In the genomic region with DNA sequence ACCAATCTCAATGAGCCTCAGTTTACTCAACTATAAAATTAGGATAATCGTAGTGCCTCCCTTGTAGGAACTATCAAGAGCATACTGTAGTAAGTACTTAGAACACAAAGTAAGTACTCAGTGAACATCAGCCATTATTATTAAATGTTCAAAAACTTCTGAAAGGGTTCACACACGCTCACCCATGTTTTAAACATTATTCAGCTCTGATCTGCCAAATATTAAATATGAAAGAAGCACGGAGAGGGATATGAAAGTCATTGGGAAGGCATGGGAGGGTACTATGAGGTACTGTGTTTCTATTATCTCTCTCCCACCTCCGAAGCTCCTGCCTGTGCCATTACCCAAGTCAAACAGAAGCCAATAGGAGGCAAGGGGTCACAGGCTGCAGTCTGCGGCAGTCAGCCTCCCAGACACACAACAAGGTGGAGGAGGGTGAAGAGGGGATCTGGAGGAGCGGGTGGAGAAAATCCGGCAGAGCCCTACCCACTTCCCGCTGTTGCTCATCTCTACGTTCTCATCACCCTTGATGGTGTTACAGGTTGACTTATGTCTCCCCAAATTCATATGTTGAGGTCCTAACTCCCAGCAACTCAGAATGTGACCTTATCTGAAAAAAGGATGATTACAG, we compare ENCODE assay signal across 14 cellular contexts. TPM values are rescaled to one million over a fixed set of nuclear protein-coding genes. Genes with fewer than 3 reads are reported as not detected.
A peak's percentile ranks its signal among the peaks of the same experiment; 100 is the strongest.
DNase-seq lines count a peak whose midpoint lies in the region; ATAC-seq, FAIRE-seq and TF ChIP-seq lines count a peak whose summit lies in the region.
"Had no signal": no experiment of that assay in that cellular context is flagged by ENCODE, and none has a peak within 500 bp of the region (broad histone marks: within the 10 kb centered on the region; RNA-seq: fewer than 3 reads in every experiment).

No MANE protein-coding gene starts in this region.

- H3K4me2 ChIP-seq in HepG2 (ENCODE audit: low read depth, low read length): peak overlapping the region; percentile 86

- H2AFZ ChIP-seq in HepG2 (ENCODE audit: low read length): no peak overlapping the region

- H3K9me3 Mint-ChIP-seq in naive B cell: no peaks in the 10 kb centered on the region
- H3K9me3 Mint-ChIP-seq: activated CD4-positive, alpha-beta T cell treated with anti-CD3 and anti-CD28 coated beads, Interleukin-2, amount 10 ng/mL, durations not matched to agents 7 days and 5 days; activated naive CD8-positive, alpha-beta T cell treated with anti-CD3 and anti-CD28 coated beads for 36 hours; HFFc6; immature natural killer cell; stimulated activated effector memory CD8-positive, alpha-beta T cell treated with anti-CD3 and anti-CD28 coated beads, Interleukin-12 subunit alpha, Interleukin-12 subunit beta, amount 100 ng/mL, for 72 hours had no signal

- H3K27me3 ChIP-seq in HepG2 (ENCODE audit: control insufficient read depth in 1 of 2, insufficient read depth in 2 of 2, low read length in 2 of 2) (no peaks in the 10 kb centered on the region; a peak in 1 of 5 replicates), right lobe of liver (no peaks in the 10 kb centered on the region), esophagus muscularis mucosa (no peaks in the 10 kb centered on the region)

- H3K27me3 Mint-ChIP-seq in naive B cell: peaks cover 0 to 16% (median 14%) of the 10 kb centered on the region in 3 donors

- H3K36me3 Mint-ChIP-seq in naive B cell: no peaks in the 10 kb centered on the region
- H3K36me3 Mint-ChIP-seq: activated naive CD8-positive, alpha-beta T cell treated with anti-CD3 and anti-CD28 coated beads for 36 hours; immature natural killer cell; stimulated activated effector memory CD8-positive, alpha-beta T cell treated with anti-CD3 and anti-CD28 coated beads, Interleukin-12 subunit alpha, Interleukin-12 subunit beta, amount 100 ng/mL, for 72 hours had no signal

- peak overlapping the region in 2 of 6 donors; percentile 1 to 48 for H3K27ac Mint-ChIP-seq in naive B cell
- H3K27ac Mint-ChIP-seq: activated CD4-positive, alpha-beta T cell treated with anti-CD3 and anti-CD28 coated beads, Interleukin-2, amount 10 ng/mL, durations not matched to agents 7 days and 5 days; activated naive CD8-positive, alpha-beta T cell treated with anti-CD3 and anti-CD28 coated beads for 36 hours; HFFc6; stimulated activated effector memory CD8-positive, alpha-beta T cell treated with anti-CD3 and anti-CD28 coated beads, Interleukin-12 subunit alpha, Interleukin-12 subunit beta, amount 100 ng/mL, for 72 hours had no signal

- POLR2A ChIA-PET in HepG2 (lab: Yijun Ruan, JAX): interaction anchor here (1.2 to 6.4 kb wide), 8 partner anchors 29 to 150 kb away, joined by 4 to 54 read pairs (median 27); a partner anchor contains a TSS
- POLR2A ChIA-PET in RWPE1 (lab: Yijun Ruan, JAX; ENCODE audit: low non-redundant PET): interaction anchor here (0.6 kb wide), 3 partner anchors 120 to 298 kb away, joined by 3 to 5 read pairs (median 3); no protein-coding TSS in a partner anchor

- no peak for FAIRE-seq in HepG2 (lab: Jason Lieb, UNC)
- FAIRE-seq: endometrium had no signal

- no peak for TF ChIP-seq POLR2A in HepG2 (IDR thresholded peaks at IDR 0.05; ENCODE audit: insufficient read depth in 1 of 2, low read depth in 2 of 2, low read length in 2 of 2)
- TF ChIP-seq POLR2A in right lobe of liver (IDR thresholded peaks at IDR 0.05): no peak
- no peak for TF ChIP-seq POLR2A in esophagus muscularis mucosa (IDR thresholded peaks at IDR 0.05; ENCODE audit: low read depth)

- H3K36me3 ChIP-seq in HepG2 (replicated peaks in 1 of 2; ENCODE audit: control insufficient read depth in 1 of 2, insufficient read depth in 2 of 2, low read length in 2 of 2) (no peaks in the 10 kb centered on the region), right lobe of liver (no peaks in the 10 kb centered on the region), esophagus muscularis mucosa (no peaks in the 10 kb centered on the region)

- peaks cover 14% of the 10 kb centered on the region; the same call in 1 of the 2 replicates for H4K20me1 ChIP-seq in HepG2 (ENCODE audit: insufficient read depth, low read length)

- in situ Hi-C loops in HepG2 (cut with HindIII; ENCODE audit: extremely low pct_ligation_motif_present, low pct_unique_long_range_greater_than_20kb): loop anchor here (5.0 to 25.0 kb wide), 2 partner anchors 116 to 566 kb away; no protein-coding TSS in a partner anchor

- H3K4me3 ChIP-seq in HepG2 (replicated peaks in 1 of 3; ENCODE audit: insufficient read depth in 1 of 3, low read depth in 2 of 3, low read length in 3 of 3) (peak overlapping the region in 1 of 3 experiments; percentile 68; a peak in 1 of 6 replicates), right lobe of liver (no peak overlapping the region), esophagus muscularis mucosa (no peak overlapping the region)

- ATAC-seq in HepG2 (no peak), right lobe of liver (no peak), naive B cell (ENCODE audit: low read depth in 2 of 2) (no peak), HG02678 (IDR thresholded peaks at IDR 0.05; ENCODE audit: unreplicated experiment) (no peak)

- no peak for TF ChIP-seq EP300 in HepG2 (IDR thresholded peaks at IDR 0.05; ENCODE audit: low read depth in 2 of 2, low read length in 2 of 2)
- TF ChIP-seq EP300 in HepG2 (CRISPR knock-in tag; IDR thresholded peaks at IDR 0.05; ENCODE audit: borderline replicate concordance): no peak
- TF ChIP-seq EP300 in esophagus muscularis mucosa (IDR thresholded peaks at IDR 0.05): no peak

- no peak for TF ChIP-seq RAD21 in HepG2 (CRISPR knock-in tag; IDR thresholded peaks at IDR 0.05)

- CTCF ChIA-PET in HepG2 (lab: Yijun Ruan, JAX; ENCODE audit: low intra/inter-chr PET ratio, low total read pairs) (interaction anchor here (1.2 to 5.8 kb wide), 3 partner anchors 100 to 140 kb away, joined by 3 to 93 read pairs (median 53); no protein-coding TSS in a partner anchor), RWPE1 (lab: Yijun Ruan, JAX) (interaction anchor here (0.6 to 4.7 kb wide), 14 partner anchors 11 to 543 kb away, joined by 3 to 30 read pairs (median 4); no protein-coding TSS in a partner anchor)

- H3K4me1 ChIP-seq in HepG2 (ENCODE audit: insufficient read depth, low read length) (peaks cover 42% of the 10 kb centered on the region), right lobe of liver (peaks cover 0 to 20% (median 6%) of the 10 kb centered on the region in 4 donors), esophagus muscularis mucosa (peaks cover 34 to 43% (median 37%) of the 10 kb centered on the region in 4 donors)

- no peak for TF ChIP-seq CTCF in HepG2 (CRISPR knock-in tag; IDR thresholded peaks at IDR 0.05)
- TF ChIP-seq CTCF in right lobe of liver (IDR thresholded peaks at IDR 0.05): no peak
- peak; percentile 40 for TF ChIP-seq CTCF in RWPE1 (conservative IDR thresholded peaks at IDR 0.05; ENCODE audit: low read depth)
- no peak for TF ChIP-seq CTCF in esophagus muscularis mucosa (IDR thresholded peaks at IDR 0.05)

- no peak for DNase-seq in HepG2 (ENCODE audit: low spot score)
- no peak for DNase-seq in right lobe of liver
- DNase-seq in RWPE1 (ENCODE audit: low spot score): no peak
- no peak for DNase-seq in naive B cell
- DNase-seq in NCI-H2171 treated with DMSO at 0.1 percent for 48 hours (lab: John Stamatoyannopoulos, UW): no peak
- no peak for DNase-seq in esophagus muscularis mucosa (ENCODE audit: extremely low spot score)
- DNase-seq in NCI-H1105 (lab: John Stamatoyannopoulos, UW): no peak

- H3K4me1 Mint-ChIP-seq in naive B cell: peaks cover 20 to 35% (median 27%) of the 10 kb centered on the region in 3 donors

- no peaks in the 10 kb centered on the region for H3K9me3 ChIP-seq in HepG2 (ENCODE audit: low read length)
- peaks cover 0 to 1% (median 0%) of the 10 kb centered on the region in 4 donors for H3K9me3 ChIP-seq in right lobe of liver
- H3K9me3 ChIP-seq in esophagus muscularis mucosa: no peaks in the 10 kb centered on the region

- H3K9ac ChIP-seq in HepG2 (ENCODE audit: insufficient read depth, low read depth, low read length): no peak overlapping the region

- WGBS in HepG2 (ENCODE audit: low lambda C conversion rate): 51% methylated on average over 9 of the region's 9 CpGs
- 32% methylated on average over 5 of the region's 9 CpGs for WGBS in right lobe of liver (ENCODE audit: insufficient coverage, low coverage, low lambda C conversion rate, missing lambda C conversion rate)
- 76% methylated on average over 9 of the region's 9 CpGs for WGBS in esophagus muscularis mucosa

- intact Hi-C loops in HepG2 (cut with micrococcal nuclease; ENCODE audit: unreplicated experiment) (loop anchor here (2.0 kb wide), 1 partner anchor 52 kb away; no protein-coding TSS in a partner anchor), right lobe of liver (cut with DNase I) (no loop called here), esophagus muscularis mucosa (cut with DNase I) (loop anchor here (2.0 to 5.0 kb wide), 3 partner anchors 41 to 140 kb away; no protein-coding TSS in a partner anchor)

- H3K79me2 ChIP-seq in HepG2 (ENCODE audit: insufficient read depth, low read length): peaks cover 26% of the 10 kb centered on the region

- peak overlapping the region in 5 of 8 donors; percentile 8 to 91 (median 79) for H3K4me3 Mint-ChIP-seq in naive B cell
- H3K4me3 Mint-ChIP-seq: activated CD4-positive, alpha-beta T cell treated with anti-CD3 and anti-CD28 coated beads, Interleukin-2, amount 10 ng/mL, durations not matched to agents 7 days and 5 days had no signal

- no TSS peak for BruUV-seq in HepG2 (replicated peaks; lab: Mats Ljungman, UMichigan)

- H3K27ac ChIP-seq in HepG2 (ENCODE audit: extremely low read length, insufficient read depth, low read length) (no peak overlapping the region), right lobe of liver (no peak overlapping the region), RWPE1 (no peak overlapping the region), esophagus muscularis mucosa (replicated peaks in 1 of 4) (no peak overlapping the region)

RNA-seq across cellular contexts. Expression of a gene that starts 2.0 kb away (rescaled TPM):
- total RNA-seq in HepG2 (2016; rRNA removed; fragmentation: Illumina TruSeq; extraction: Trizol) (24.6 and 45.1 TPM in 2 replicates), right lobe of liver (10 to 100 TPM; 17.3 to 31.2 (median 21.5) TPM), esophagus muscularis mucosa (10 to 100 TPM; 16.7 to 23.4 (median 20.4) TPM)
- total RNA-seq in HepG2 (2016; cell fraction: cytosol; rRNA removed; fragmentation: Illumina TruSeq; extraction: Trizol; ENCODE audit: low read depth): 19.7 and 20.1 TPM in 2 replicates
- total RNA-seq in HepG2 (2016; cell fraction: insoluble cytoplasmic fraction; rRNA removed; fragmentation: Illumina TruSeq; extraction: Trizol): 24.0 and 41.1 TPM in 2 replicates
- 25.6 and 27.6 TPM in 2 replicates for total RNA-seq in HepG2 (2016; cell fraction: membrane; rRNA removed; fragmentation: Illumina TruSeq; extraction: Trizol)
- total RNA-seq in HepG2 (2016; cell fraction: nucleus; rRNA removed; fragmentation: Illumina TruSeq; extraction: Trizol): 65.7 and 82.2 TPM in 2 replicates
- polyA plus RNA-seq in HepG2 (2011; rRNA removed) (95.4 and 109 TPM in 2 replicates), naive B cell (ENCODE audit: low read depth in 6 of 6) (under 1 TPM in 5 of 6 donors, not detected in 1; 0.19 to 0.72 (median 0.23) TPM)
- polyA plus RNA-seq in HepG2 (2011; cell fraction: cytosol; rRNA removed): 29.9 and 31.1 TPM in 2 replicates
- 436 and 543 TPM in 2 replicates for polyA plus RNA-seq in HepG2 (2011; cell fraction: nucleus; rRNA removed)
- 48.7 and 51.7 TPM in 2 replicates for polyA plus RNA-seq in HepG2 (2012)
- polyA plus RNA-seq in HepG2 (2016; cell fraction: cytosol; fragmentation: Illumina TruSeq; extraction: Trizol; ENCODE audit: low read depth): 3.0 and 3.1 TPM in 2 replicates
- polyA plus RNA-seq in HepG2 (2016; cell fraction: insoluble cytoplasmic fraction; fragmentation: Illumina TruSeq; extraction: Trizol; ENCODE audit: low read depth): 19.9 and 22.5 TPM in 2 replicates
- 8.5 and 9.7 TPM in 2 replicates for polyA plus RNA-seq in HepG2 (2016; cell fraction: membrane; fragmentation: Illumina TruSeq; extraction: Trizol; ENCODE audit: low read depth)
- polyA plus RNA-seq in HepG2 (2016; cell fraction: nucleus; fragmentation: Illumina TruSeq; extraction: Trizol; ENCODE audit: insufficient read depth, low read depth): 164 and 165 TPM in 2 replicates
- polyA minus RNA-seq in HepG2 (2011; rRNA and poly(A)+ RNA removed; ENCODE audit: low replicate concordance): 49.0 and 185 TPM in 2 replicates
- polyA minus RNA-seq in HepG2 (2011; cell fraction: cytosol; rRNA and poly(A)+ RNA removed): 17.5 and 18.1 TPM in 2 replicates
- 201 and 233 TPM in 2 replicates for polyA minus RNA-seq in HepG2 (2011; cell fraction: nucleus; rRNA and poly(A)+ RNA removed)

Comparison
In these comparisons a context has a peak if more than half of its experiments do, and no peak if none do; other contexts are left out.
1. intact Hi-C loops: an anchor here in HepG2 (2.0 kb wide) and esophagus muscularis mucosa (2.0 to 5.0 kb wide); none called in right lobe of liver.